ENCODE assay signal across 8 cellular contexts in the genomic region with DNA sequence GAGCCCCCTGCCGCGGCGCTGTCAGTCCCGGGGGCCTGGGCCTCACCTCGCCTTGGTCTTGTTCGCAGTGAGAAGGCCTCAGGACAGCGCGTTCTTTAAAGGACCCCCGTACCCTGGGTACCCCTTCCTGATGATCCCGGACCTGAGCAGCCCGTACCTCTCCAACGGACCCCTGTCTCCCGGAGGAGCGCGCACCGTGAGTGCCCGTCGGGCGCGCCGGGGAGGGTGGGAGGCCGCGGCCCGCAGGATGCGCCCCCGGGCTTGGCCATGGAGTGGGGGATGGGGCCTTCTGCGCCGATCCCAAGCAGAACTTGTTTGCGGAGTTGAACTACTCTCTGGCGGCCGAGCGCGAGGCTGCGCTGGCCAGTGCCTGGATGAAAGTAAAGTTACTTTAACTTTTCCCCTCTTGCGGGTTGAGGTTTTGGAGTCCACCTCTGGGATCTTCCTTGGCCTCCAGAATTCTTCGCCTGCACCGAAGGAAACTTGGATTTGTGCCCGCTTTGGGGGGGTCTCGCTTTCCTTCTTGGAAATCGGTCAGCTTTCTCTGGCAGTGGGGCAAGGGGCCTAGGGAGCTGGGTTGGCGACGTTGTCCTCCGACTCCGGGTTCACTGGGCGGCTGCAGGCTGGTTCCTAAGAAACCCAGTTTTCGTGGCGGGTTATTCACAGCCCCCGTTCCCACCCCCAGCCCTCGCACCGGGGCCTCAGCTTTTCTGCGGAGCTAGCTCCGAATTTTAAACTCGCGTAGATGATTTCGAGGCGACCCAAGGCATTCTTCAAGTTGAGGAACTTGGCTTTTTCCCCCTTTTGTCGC. TPM values are rescaled to one million over a fixed set of nuclear protein-coding genes. Genes with fewer than 3 reads are reported as not detected.
DNase-seq lines count a peak whose midpoint lies in the region; ATAC-seq, FAIRE-seq and TF ChIP-seq lines count a peak whose summit lies in the region.

No MANE protein-coding gene starts in this region.

- ATAC-seq in omental fat pad (ENCODE audit: low FRiP score) = peak; percentile 15
- no peak for ATAC-seq in GM21381 (IDR thresholded peaks at IDR 0.05; ENCODE audit: unreplicated experiment)

- H3K9me3 ChIP-seq in Caco-2 = no peaks in the 10 kb centered on the region

- no peaks in the 10 kb centered on the region for H3K36me3 ChIP-seq in Caco-2 (ENCODE audit: control insufficient read depth, insufficient read depth, low read length)

- no peaks in the 10 kb centered on the region for H3K4me1 Mint-ChIP-seq in Caco-2 (ENCODE audit: low read depth, unreplicated experiment)
- peaks cover 4% of the 10 kb centered on the region for H3K4me1 Mint-ChIP-seq in activated CD4-positive, alpha-beta memory T cell treated with anti-CD3 and anti-CD28 coated beads for 36 hours (ENCODE audit: low read depth)

- H3K36me3 Mint-ChIP-seq in Caco-2 (ENCODE audit: insufficient read depth, unreplicated experiment) = peaks cover 7% of the 10 kb centered on the region
- H3K36me3 Mint-ChIP-seq in activated CD4-positive, alpha-beta memory T cell treated with anti-CD3 and anti-CD28 coated beads for 36 hours = peaks cover 1% of the 10 kb centered on the region

- no peaks in the 10 kb centered on the region for H3K9me3 Mint-ChIP-seq in Caco-2 (ENCODE audit: unreplicated experiment)
- no peaks in the 10 kb centered on the region for H3K9me3 Mint-ChIP-seq in activated CD4-positive, alpha-beta memory T cell treated with anti-CD3 and anti-CD28 coated beads for 36 hours

- no peak for FAIRE-seq in GM19239 (lab: Jason Lieb, UNC)

- no peak overlapping the region for H3K27ac Mint-ChIP-seq in Caco-2 (ENCODE audit: unreplicated experiment)
- H3K27ac Mint-ChIP-seq in activated CD4-positive, alpha-beta memory T cell treated with anti-CD3 and anti-CD28 coated beads for 36 hours = no peak overlapping the region

- TF ChIP-seq CTCF in Caco-2 (IDR thresholded peaks at IDR 0.05; ENCODE audit: insufficient read depth in 1 of 2, low read depth in 1 of 2, low read length in 1 of 2, severe bottlenecking in 1 of 2, unreplicated experiment in 1 of 2) (no peak), fibroblast of villous mesenchyme (IDR thresholded peaks at IDR 0.05; ENCODE audit: insufficient read depth, low read depth, low read length) (no peak), omental fat pad (IDR thresholded peaks at IDR 0.05) (no peak)

- peak overlapping the region; percentile 95 for H3K4me3 Mint-ChIP-seq in Caco-2 (ENCODE audit: unreplicated experiment)
- H3K4me3 Mint-ChIP-seq in activated CD4-positive, alpha-beta memory T cell treated with anti-CD3 and anti-CD28 coated beads for 36 hours = peak overlapping the region; percentile 12

- no peaks in the 10 kb centered on the region for H3K27me3 ChIP-seq in Caco-2 (replicated peaks; ENCODE audit: control insufficient read depth, insufficient read depth, low read length)

- intact Hi-C loops in Caco-2 (cut with micrococcal nuclease; ENCODE audit: unreplicated experiment) = no loop called here
- intact Hi-C loops in activated CD4-positive, alpha-beta memory T cell treated with anti-CD3 and anti-CD28 coated beads for 36 hours (cut with micrococcal nuclease) = loop anchor here (5.0 kb wide), 2 partner anchors 168 to 207 kb away; no protein-coding TSS in a partner anchor

- no TSS peak for BruUV-seq in Caco-2 (replicated peaks; lab: Mats Ljungman, UMichigan)

- H3K4me3 ChIP-seq in Caco-2 (ENCODE audit: low read depth, low read length) = peak overlapping the region; percentile 39
- H3K4me3 ChIP-seq in fibroblast of villous mesenchyme (ENCODE audit: low read depth, low read length) = peak overlapping the region; percentile 73

- POLR2A ChIA-PET in Caco-2 (lab: Charles Lee) = interaction anchor here (2.0 kb wide), 1 partner anchor 122 kb away, joined by 11 read pairs; no protein-coding TSS in a partner anchor
- POLR2A ChIA-PET in activated CD4-positive, alpha-beta memory T cell treated with anti-CD3 and anti-CD28 coated beads for 36 hours (lab: Charles Lee) = no interaction called here

- peaks cover 21% of the 10 kb centered on the region for H3K4me1 ChIP-seq in Caco-2

- DNase-seq in Caco-2 (no peak), fibroblast of villous mesenchyme (ENCODE audit: low read depth) (peak; percentile 50), omental fat pad (ENCODE audit: low spot score) (no peak), HK-2 (ENCODE audit: unreplicated experiment) (no peak), GM19239 (ENCODE audit: insufficient read length, low spot score) (no peak), NCI-H1417 (lab: John Stamatoyannopoulos, UW) (no peak)
- DNase-seq in activated CD4-positive, alpha-beta memory T cell treated with anti-CD3 and anti-CD28 coated beads for 36 hours = peak; percentile 19

- no peaks in the 10 kb centered on the region for H3K27me3 Mint-ChIP-seq in Caco-2 (ENCODE audit: insufficient read depth, unreplicated experiment)
- peaks cover 48% of the 10 kb centered on the region for H3K27me3 Mint-ChIP-seq in activated CD4-positive, alpha-beta memory T cell treated with anti-CD3 and anti-CD28 coated beads for 36 hours

- CTCF ChIA-PET in Caco-2 (lab: Charles Lee) = interaction anchor here (1.1 to 2.1 kb wide), 4 partner anchors 9 to 166 kb away, joined by 3 to 16 read pairs (median 9); no protein-coding TSS in a partner anchor
- CTCF ChIA-PET in activated CD4-positive, alpha-beta memory T cell treated with anti-CD3 and anti-CD28 coated beads for 36 hours (lab: Charles Lee) = interaction anchor here (0.7 to 2.0 kb wide), 3 partner anchors 9 to 166 kb away, joined by 3 to 6 read pairs (median 3); no protein-coding TSS in a partner anchor

RNA-seq across cellular contexts. Expression of a gene that starts 1.3 kb away (rescaled TPM):
- total RNA-seq in Caco-2 (2022) = 27.7 and 29.0 TPM in 2 replicates
- under 1 TPM in 1 of 2 experiments, not detected in 1; 0.07 TPM for total RNA-seq in activated CD4-positive, alpha-beta memory T cell treated with anti-CD3 and anti-CD28 coated beads for 36 hours
- 4.3 and 9.0 TPM in 2 replicates for total RNA-seq in fibroblast of villous mesenchyme
- total RNA-seq in omental fat pad = 10 to 100 TPM in 1 of 4 donors, 1 to 10 TPM in 3; 2.1 to 14.0 (median 3.9) TPM

Comparison
In these comparisons a context has a peak if more than half of its experiments do, and no peak if none do; other contexts are left out.
1. DNase-seq: peak in activated CD4-positive, alpha-beta memory T cell treated with anti-CD3 and anti-CD28 coated beads for 36 hours (single experiment) and fibroblast of villous mesenchyme (single experiment); none in Caco-2 (0 of 2), omental fat pad (single experiment), HK-2 (single experiment), GM19239 (single experiment) and NCI-H1417 (0 of 3).